14 cellular contexts compared by ENCODE assay signal in the genomic region with DNA sequence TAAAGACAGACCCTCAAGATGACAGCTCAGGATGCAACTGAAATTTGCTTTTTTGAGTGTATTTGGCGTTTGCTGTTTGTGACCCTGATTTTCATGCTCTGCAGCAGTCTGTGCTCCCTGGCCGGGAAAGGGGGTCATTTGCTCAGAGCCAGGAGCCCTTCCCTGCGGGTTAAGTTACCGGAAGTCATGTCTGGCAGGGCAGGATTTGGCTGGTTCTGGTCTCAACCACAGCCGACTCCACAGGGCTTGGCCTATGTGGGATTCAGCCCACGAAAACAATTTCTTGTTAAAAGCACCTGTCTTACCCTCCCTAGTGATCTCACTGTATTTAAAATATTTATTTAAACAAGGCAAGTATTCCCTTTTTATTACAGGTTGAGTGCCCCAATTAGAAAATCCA. TPM values are rescaled to one million over a fixed set of nuclear protein-coding genes. Genes with fewer than 3 reads are reported as not detected.
DNase-seq lines count a peak whose midpoint lies in the region; TF ChIP-seq lines count a peak whose summit lies in the region.
"Had no signal": no experiment of that assay in that cellular context is flagged by ENCODE, and none has a peak within 500 bp of the region (broad histone marks: within the 10 kb centered on the region; RNA-seq: fewer than 3 reads in every experiment).

No MANE protein-coding gene starts in this region.

- H3K27ac ChIP-seq in hepatocyte (peak overlapping the region; percentile 78), transverse colon (peak overlapping the region; percentile 34 to 66 (median 48))

- TF ChIP-seq EP300 in transverse colon (IDR thresholded peaks at IDR 0.05; ENCODE audit: low read depth), result no peak

- intact Hi-C loops in transverse colon (cut with DNase I; ENCODE audit: low total_unique reads), result no loop called here

- in situ Hi-C loops in transverse colon (cut with MboI; ENCODE audit: low pct_ligation_motif_present in 1 of 4, low pct_unique_long_range_greater_than_20kb in 1 of 4, low sequenced_read_pairs in 3 of 4), result no loop called here

- no peaks in the 10 kb centered on the region for H3K36me3 ChIP-seq in hepatocyte (replicated peaks; ENCODE audit: insufficient read depth, low read depth)
- H3K36me3 ChIP-seq in transverse colon, result no peaks in the 10 kb centered on the region

- no peaks in the 10 kb centered on the region for H4K20me1 ChIP-seq in hepatocyte (ENCODE audit: insufficient read depth, poor library complexity, severe bottlenecking)

- WGBS in hepatocyte (ENCODE audit: low lambda C conversion rate, missing lambda C conversion rate), result 73% methylated on average over 6 of the region's 6 CpGs
- WGBS in transverse colon (ENCODE audit: low coverage in 1 of 2), 2 donors, result 38% methylated on average over 6 of the region's 6 CpGs; no CpG with 5 or more reads in 1 of the 2 donors

- H3K9me3 ChIP-seq in hepatocyte (ENCODE audit: low read depth), result no peaks in the 10 kb centered on the region
- H3K9me3 ChIP-seq in transverse colon, result no peaks in the 10 kb centered on the region

- H2AFZ ChIP-seq in hepatocyte, result no peak overlapping the region

- H3K4me2 ChIP-seq in hepatocyte, result no peak overlapping the region

- H3K4me1 ChIP-seq in hepatocyte (ENCODE audit: insufficient read depth) (peaks cover 7% of the 10 kb centered on the region), transverse colon (peaks cover 4 to 36% (median 20%) of the 10 kb centered on the region in 4 donors)

- H3K79me2 ChIP-seq in hepatocyte, result no peaks in the 10 kb centered on the region

- peak; percentile 7 for DNase-seq in NCI-H748 (lab: John Stamatoyannopoulos, UW; ENCODE audit: unreplicated experiment)
- DNase-seq in NCI-H748 treated with DMSO at 0.1 percent for 48 hours (lab: John Stamatoyannopoulos, UW), result no peak
- peak; percentile 8 for DNase-seq in NCI-H2196 treated with DMSO at 0.1 percent for 48 hours (lab: John Stamatoyannopoulos, UW; ENCODE audit: unreplicated experiment)
- no peak for DNase-seq in hepatocyte (ENCODE audit: low spot score)
- no peak for DNase-seq in transverse colon
- DNase-seq in MV-4-11 (lab: John Stamatoyannopoulos, UW), result no peak
- DNase-seq in stimulated activated CD4-positive, alpha-beta T cell treated with anti-CD3 and anti-CD28 coated beads, Interleukin-4, amount 100 ng/mL, for 24 hours, result no peak
- DNase-seq: ACHN; CD4-positive, CD25-positive, alpha-beta regulatory T cell; GOT3; NCI-H1048; NCI-H1694 treated with DMSO at 0.1 percent for 48 hours; OCI-M1; T-helper 1 cell had no signal

- no peak for TF ChIP-seq POLR2A in transverse colon (IDR thresholded peaks at IDR 0.05)

- no peaks in the 10 kb centered on the region for H3K27me3 ChIP-seq in hepatocyte
- H3K27me3 ChIP-seq in transverse colon, result no peaks in the 10 kb centered on the region

- TF ChIP-seq CTCF in hepatocyte (IDR thresholded peaks at IDR 0.05; ENCODE audit: poor library complexity) (no peak), transverse colon (IDR thresholded peaks at IDR 0.05) (no peak)

- no peaks in the 10 kb centered on the region for H3K9me2 ChIP-seq in hepatocyte (replicated peaks; ENCODE audit: insufficient read depth)

- H3K4me3 ChIP-seq in hepatocyte (no peak overlapping the region), transverse colon (no peak overlapping the region)

RNA-seq across cellular contexts. Expression of a gene that starts 22.6 kb away (rescaled TPM):
- 16.7 and 22.4 TPM in 2 replicates for total RNA-seq in hepatocyte
- 11.1 and 13.5 TPM in 2 replicates for polyA plus RNA-seq in hepatocyte
- 100 to 1,000 TPM in 2 of 4 donors, 10 to 100 TPM in 2; 62.1 to 186 (median 91.3) TPM for total RNA-seq in transverse colon

Comparison
In these comparisons a context has a peak if more than half of its experiments do, and no peak if none do; other contexts are left out.
1. DNase-seq: peak in NCI-H748 (single experiment) and NCI-H2196 treated with DMSO at 0.1 percent for 48 hours (single experiment); none in NCI-H748 treated with DMSO at 0.1 percent for 48 hours (single experiment), hepatocyte (single experiment), transverse colon (single experiment), MV-4-11 (single experiment) and stimulated activated CD4-positive, alpha-beta T cell treated with anti-CD3 and anti-CD28 coated beads, Interleukin-4, amount 100 ng/mL, for 24 hours (single experiment).